ENCODE assay signal across 8 cellular contexts in the genomic region with DNA sequence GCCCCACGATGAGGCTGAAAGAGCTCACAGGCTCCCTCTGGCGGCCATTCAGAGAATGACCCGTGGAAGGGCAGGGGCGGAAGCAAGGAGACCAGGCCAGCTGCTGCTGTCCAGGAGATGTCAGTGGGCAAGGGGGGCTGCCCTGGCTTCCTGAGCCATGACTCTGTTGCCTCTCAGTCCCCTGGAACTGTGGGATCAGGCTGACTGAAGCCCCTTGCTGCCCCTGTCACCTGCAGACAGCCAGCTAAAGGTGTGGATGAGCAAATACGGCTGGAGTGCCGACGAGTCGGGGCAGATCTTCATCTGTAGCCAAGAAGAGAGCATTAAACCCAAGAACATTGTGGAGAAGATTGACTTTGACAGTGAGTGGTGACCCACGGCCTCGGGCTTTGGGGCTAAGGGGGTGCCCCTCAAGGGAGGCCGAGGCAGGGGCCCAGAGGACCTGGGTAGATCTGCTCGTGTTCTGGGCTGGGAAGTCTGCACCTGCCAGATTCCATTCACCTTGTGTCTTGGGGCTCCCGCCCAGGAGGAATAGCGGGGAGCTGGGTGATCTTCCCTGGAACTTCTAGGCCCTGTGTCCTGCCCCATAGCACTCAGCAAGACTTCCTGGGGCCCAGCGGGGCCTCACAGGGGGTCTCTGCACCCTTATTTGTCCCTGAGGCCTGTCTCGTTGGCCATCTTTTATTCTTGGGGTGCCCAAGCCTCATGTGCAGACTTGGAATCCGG. TPM values are rescaled to one million over a fixed set of nuclear protein-coding genes. Genes with fewer than 3 reads are reported as not detected.
A peak's percentile ranks its signal among the peaks of the same experiment; 100 is the strongest.
DNase-seq lines count a peak whose midpoint lies in the region; ATAC-seq and TF ChIP-seq lines count a peak whose summit lies in the region.

No MANE protein-coding gene starts in this region.

- intact Hi-C loops in natural killer cell (cut with micrococcal nuclease) (loop anchor here (1.0 kb wide), 3 partner anchors 91 to 232 kb away; a partner anchor contains a TSS), stomach (cut with DNase I; ENCODE audit: low total_unique reads) (no loop called here)

- peak overlapping the region in 3 of 5 donors; percentile 11 to 52 (median 48) for H3K27ac ChIP-seq in stomach

- CTCF ChIA-PET in AG04449 (lab: Yijun Ruan, JAX): interaction anchor here (0.6 to 8.4 kb wide), 43 partner anchors 8 to 732 kb away, joined by 3 to 112 read pairs (median 4); a partner anchor contains a TSS

- H3K27me3 ChIP-seq in stomach: no peaks in the 10 kb centered on the region

- ATAC-seq in natural killer cell: peak; percentile 49 to 71 (median 53)
- ATAC-seq in GM18870 (IDR thresholded peaks at IDR 0.05; ENCODE audit: unreplicated experiment): no peak

- no peaks in the 10 kb centered on the region for H3K9me3 Mint-ChIP-seq in natural killer cell

- POLR2A ChIA-PET in AG04449 (lab: Yijun Ruan, JAX): interaction anchor here (0.7 to 1.9 kb wide), 4 partner anchors 16 to 299 kb away, joined by 3 to 6 read pairs (median 4); a partner anchor contains a TSS

- peaks cover 28 to 71% (median 67%) of the 10 kb centered on the region in 4 donors for H3K36me3 ChIP-seq in stomach

- DNase-seq in AG04449 (ENCODE audit: low read depth, low spot score) (no peak), GM13976 (ENCODE audit: low spot score) (peak; percentile 84), NOMO-1 treated with dmso at 0.1 percent for 144 hours (lab: John Stamatoyannopoulos, UW; ENCODE audit: unreplicated experiment) (peak; percentile 39), activated T-cell treated with anti-CD3 and anti-CD28 coated beads for 48 hours (ENCODE audit: low read depth) (peak; percentile 67), epithelial cell of proximal tubule (ENCODE audit: low read depth) (no peak), natural killer cell (peak; percentile 75), stomach (peak; percentile 83)

- peaks cover 32 to 33% of the 10 kb centered on the region in 2 donors for H3K4me1 Mint-ChIP-seq in natural killer cell

- peak overlapping the region; percentile 73 for H3K4me3 Mint-ChIP-seq in natural killer cell

- H3K4me3 ChIP-seq in AG04449 (ENCODE audit: low read depth, low read length): no peak overlapping the region
- no peak overlapping the region for H3K4me3 ChIP-seq in epithelial cell of proximal tubule (ENCODE audit: low read depth, low read length)
- H3K4me3 ChIP-seq in stomach: no peak overlapping the region

- peaks cover 9 to 31% (median 18%) of the 10 kb centered on the region in 4 donors for H3K4me1 ChIP-seq in stomach

- in situ Hi-C loops in GM13976 (cut with MboI; ENCODE audit: low sequenced_read_pairs, unreplicated experiment): loop anchor here (5.0 to 25.0 kb wide), 2 partner anchors 83 to 223 kb away; a partner anchor contains a TSS

- no peak for TF ChIP-seq POLR2A in stomach (IDR thresholded peaks at IDR 0.05)

- H3K36me3 Mint-ChIP-seq in natural killer cell: no peaks in the 10 kb centered on the region

- 65 to 72% (median 69%) methylated on average over 17 of the region's 17 CpGs for WGBS in stomach, 5 donors

- H3K27me3 Mint-ChIP-seq in natural killer cell (ENCODE audit: low read depth in 2 of 2): no peaks in the 10 kb centered on the region

- peak overlapping the region; percentile 93 to 97 for H3K27ac Mint-ChIP-seq in natural killer cell

- no peak for TF ChIP-seq EP300 in stomach (IDR thresholded peaks at IDR 0.05)

- no peaks in the 10 kb centered on the region for H3K9me3 ChIP-seq in stomach

- TF ChIP-seq CTCF in AG04449 (IDR thresholded peaks at IDR 0.05; ENCODE audit: insufficient read depth, low read length, missing control alignments) (peak; percentile 89), GM13976 (IDR thresholded peaks at IDR 0.05; ENCODE audit: borderline replicate concordance, control extremely low read depth, extremely low read depth, insufficient read depth, missing control alignments) (peak; percentile 86), epithelial cell of proximal tubule (conservative IDR thresholded peaks at IDR 0.05; ENCODE audit: low read depth, low read length) (peak; percentile 92), natural killer cell (IDR thresholded peaks at IDR 0.05) (peak; percentile 97), stomach (IDR thresholded peaks at IDR 0.05) (peak in 5 of 7 experiments; percentile 89 to 96 (median 95))

RNA-seq across cellular contexts. Expression of a gene that starts 12.5 kb away (rescaled TPM):
- 629 and 634 TPM in 2 replicates for total RNA-seq in epithelial cell of proximal tubule
- total RNA-seq in natural killer cell: 100 to 1,000 TPM; 443 to 595 (median 541) TPM
- total RNA-seq in stomach: 100 to 1,000 TPM; 254 to 343 (median 319) TPM
- polyA plus RNA-seq in stomach: 10 to 100 TPM; 55.3 to 87.2 (median 75.0) TPM

RNA-seq across cellular contexts. Expression of a gene that starts 15.9 kb away (rescaled TPM):
- total RNA-seq in epithelial cell of proximal tubule (548 and 564 TPM in 2 replicates), natural killer cell (100 to 1,000 TPM; 232 to 262 (median 238) TPM), stomach (100 to 1,000 TPM; 203 to 889 (median 283) TPM)
- polyA plus RNA-seq in stomach: 100 to 1,000 TPM; 347 to 495 (median 349) TPM

RNA-seq across cellular contexts. Expression of a gene that starts 17.2 kb away (rescaled TPM):
- total RNA-seq in epithelial cell of proximal tubule (0.43 and 3.1 TPM in 2 replicates), natural killer cell (100 to 1,000 TPM; 162 to 201 (median 163) TPM), stomach (10 to 100 TPM in 1 of 5 donors, 1 to 10 TPM in 3, not detected in 1; 1.2 to 12.9 (median 5.2) TPM)
- 1 to 10 TPM; 4.4 to 5.3 (median 5.0) TPM for polyA plus RNA-seq in stomach

Comparison
In these comparisons a context has a peak if more than half of its experiments do, and no peak if none do; other contexts are left out.
1. DNase-seq: peak in GM13976 (single experiment), NOMO-1 treated with dmso at 0.1 percent for 144 hours (single experiment), activated T-cell treated with anti-CD3 and anti-CD28 coated beads for 48 hours (single experiment), natural killer cell (single experiment) and stomach (single experiment); none in AG04449 (single experiment) and epithelial cell of proximal tubule (single experiment).
2. RNA of a gene that starts 17.2 kb away (total RNA-seq): 162 to 201 TPM in natural killer cell; 0.43 to 3.1 TPM in epithelial cell of proximal tubule and 1.2 to 12.9 TPM in stomach; every median in the first group is over 10 times any median in the second.
3. Peak in every context shown above with its lines, with median percentiles within 50 percentile points of each other: CTCF ChIP-seq.